9 cellular contexts compared by ENCODE assay signal in genomic region chr3:150414989-150415388, GRCh38. TPM values are rescaled to one million over a fixed set of nuclear protein-coding genes. Genes with fewer than 3 reads are reported as not detected.
A peak's percentile ranks its signal among the peaks of the same experiment; 100 is the strongest.
DNase-seq lines count a peak whose midpoint lies in the region; ATAC-seq and TF ChIP-seq lines count a peak whose summit lies in the region.
"Had no signal": no experiment of that assay in that cellular context is flagged by ENCODE, and none has a peak within 500 bp of the region (broad histone marks: within the 10 kb centered on the region; RNA-seq: fewer than 3 reads in every experiment).

No MANE protein-coding gene starts in this region.

- peaks cover 94% of the 10 kb centered on the region for H3K36me3 ChIP-seq in MG63

- peaks cover 54% of the 10 kb centered on the region for H3K36me3 Mint-ChIP-seq in Calu3 (ENCODE audit: insufficient read depth, unreplicated experiment)
- H3K36me3 Mint-ChIP-seq in central memory CD8-positive, alpha-beta T cell (ENCODE audit: insufficient read depth), result peaks cover 7% of the 10 kb centered on the region
- no peaks in the 10 kb centered on the region for H3K36me3 Mint-ChIP-seq in neural crest cell (ENCODE audit: low read depth)
- peaks cover 46% of the 10 kb centered on the region for H3K36me3 Mint-ChIP-seq in activated naive CD4-positive, alpha-beta T cell treated with anti-CD3 and anti-CD28 coated beads, Interleukin-2, amount 10 ng/mL, durations not matched to agents 7 days and 5 days

- BruUV-seq in Calu3 (replicated peaks; lab: Mats Ljungman, UMichigan), result no TSS peak

- H3K9me3 Mint-ChIP-seq in Calu3 (ENCODE audit: low read depth, unreplicated experiment) (no peaks in the 10 kb centered on the region), neural crest cell (no peaks in the 10 kb centered on the region)
- no peaks in the 10 kb centered on the region for H3K9me3 Mint-ChIP-seq in central memory CD8-positive, alpha-beta T cell
- H3K9me3 Mint-ChIP-seq in activated naive CD4-positive, alpha-beta T cell treated with anti-CD3 and anti-CD28 coated beads, Interleukin-2, amount 10 ng/mL, durations not matched to agents 7 days and 5 days, result no peaks in the 10 kb centered on the region

- in situ Hi-C loops in GM13977 (cut with MboI; ENCODE audit: low pct_unique_long_range_greater_than_20kb, low sequenced_read_pairs, unreplicated experiment), result no loop called here

- no peak for ATAC-seq in central memory CD8-positive, alpha-beta T cell (replicated peaks; ENCODE audit: extremely low read depth, poor library complexity, severe bottlenecking)

- no peaks in the 10 kb centered on the region for H3K27me3 ChIP-seq in MG63
- H3K27me3 ChIP-seq: right atrium auricular region had no signal

- peak overlapping the region; percentile 18 for H3K27ac Mint-ChIP-seq in Calu3 (ENCODE audit: unreplicated experiment)
- no peak overlapping the region for H3K27ac Mint-ChIP-seq in central memory CD8-positive, alpha-beta T cell (ENCODE audit: low read depth)
- no peak overlapping the region for H3K27ac Mint-ChIP-seq in neural crest cell (ENCODE audit: unreplicated experiment)
- no peak overlapping the region for H3K27ac Mint-ChIP-seq in activated naive CD4-positive, alpha-beta T cell treated with anti-CD3 and anti-CD28 coated beads, Interleukin-2, amount 10 ng/mL, durations not matched to agents 7 days and 5 days

- H3K27me3 Mint-ChIP-seq in Calu3 (ENCODE audit: unreplicated experiment) (no peaks in the 10 kb centered on the region), neural crest cell (ENCODE audit: low read depth) (no peaks in the 10 kb centered on the region)
- H3K27me3 Mint-ChIP-seq in central memory CD8-positive, alpha-beta T cell, result no peaks in the 10 kb centered on the region
- no peaks in the 10 kb centered on the region for H3K27me3 Mint-ChIP-seq in activated naive CD4-positive, alpha-beta T cell treated with anti-CD3 and anti-CD28 coated beads, Interleukin-2, amount 10 ng/mL, durations not matched to agents 7 days and 5 days

- intact Hi-C loops in Calu3 (cut with micrococcal nuclease; ENCODE audit: unreplicated experiment), result loop anchor here (1.0 to 10.0 kb wide), 4 partner anchors 22 to 520 kb away; no protein-coding TSS in a partner anchor

- H3K4me3 ChIP-seq in MG63, result peak overlapping the region; percentile 79

- DNase-seq in Calu3 (no peak), MG63 (no peak), neural crest cell (ENCODE audit: low read depth, low spot score) (no peak), GM13977 (ENCODE audit: low spot score) (no peak), HK-2 (ENCODE audit: unreplicated experiment) (no peak), SHP77 treated with DMSO at 0.1 percent for 48 hours (lab: John Stamatoyannopoulos, UW) (no peak)
- DNase-seq in central memory CD8-positive, alpha-beta T cell (ENCODE audit: low spot score in 2 of 2), result no peak
- DNase-seq in activated naive CD4-positive, alpha-beta T cell treated with anti-CD3 and anti-CD28 coated beads, Interleukin-2, amount 10 ng/mL, durations not matched to agents 7 days and 5 days, result no peak

- H3K4me1 Mint-ChIP-seq in Calu3 (ENCODE audit: low read depth, unreplicated experiment) (peaks cover 60% of the 10 kb centered on the region), neural crest cell (peaks cover 67% of the 10 kb centered on the region)
- peaks cover 72% of the 10 kb centered on the region for H3K4me1 Mint-ChIP-seq in central memory CD8-positive, alpha-beta T cell
- peaks cover 66% of the 10 kb centered on the region for H3K4me1 Mint-ChIP-seq in activated naive CD4-positive, alpha-beta T cell treated with anti-CD3 and anti-CD28 coated beads, Interleukin-2, amount 10 ng/mL, durations not matched to agents 7 days and 5 days

- CTCF ChIA-PET in Calu3 (lab: Charles Lee), result interaction anchor here (0.5 to 2.1 kb wide), 9 partner anchors 55 to 445 kb away, joined by 3 to 8 read pairs (median 3); no protein-coding TSS in a partner anchor
- CTCF ChIA-PET in activated naive CD4-positive, alpha-beta T cell treated with anti-CD3 and anti-CD28 coated beads, Interleukin-2, amount 10 ng/mL, durations not matched to agents 7 days and 5 days (lab: Charles Lee), result no interaction called here

- H3K4me3 Mint-ChIP-seq in Calu3 (ENCODE audit: low read depth, unreplicated experiment), result peak overlapping the region; percentile 74
- peak overlapping the region; percentile 74 for H3K4me3 Mint-ChIP-seq in central memory CD8-positive, alpha-beta T cell
- peak overlapping the region; percentile 84 for H3K4me3 Mint-ChIP-seq in neural crest cell
- H3K4me3 Mint-ChIP-seq in activated naive CD4-positive, alpha-beta T cell treated with anti-CD3 and anti-CD28 coated beads, Interleukin-2, amount 10 ng/mL, durations not matched to agents 7 days and 5 days, result no peak overlapping the region

- H3K9me3 ChIP-seq in MG63, result no peaks in the 10 kb centered on the region
- H3K9me3 ChIP-seq: right atrium auricular region had no signal

- TF ChIP-seq CTCF in Calu3 (IDR thresholded peaks at IDR 0.05; ENCODE audit: unreplicated experiment) (no peak), neural crest cell (conservative IDR thresholded peaks at IDR 0.05) (no peak), GM13977 (IDR thresholded peaks at IDR 0.05; ENCODE audit: extremely low read depth, insufficient read depth, missing control alignments) (no peak)

RNA-seq across cellular contexts. Expression of gene TSC22D2, which starts 6.9 kb away (rescaled TPM):
- total RNA-seq in Calu3 (2022) (40.9 and 49.7 TPM in 2 replicates), neural crest cell (37.9 and 40.8 TPM in 2 replicates)
- 6.3 and 10.3 TPM in 2 replicates for total RNA-seq in MG63 (2014; rRNA removed; shearing (Covaris generic); ENCODE audit: low replicate concordance)
